ENCODE assay signal across 21 cellular contexts in the genomic region with DNA sequence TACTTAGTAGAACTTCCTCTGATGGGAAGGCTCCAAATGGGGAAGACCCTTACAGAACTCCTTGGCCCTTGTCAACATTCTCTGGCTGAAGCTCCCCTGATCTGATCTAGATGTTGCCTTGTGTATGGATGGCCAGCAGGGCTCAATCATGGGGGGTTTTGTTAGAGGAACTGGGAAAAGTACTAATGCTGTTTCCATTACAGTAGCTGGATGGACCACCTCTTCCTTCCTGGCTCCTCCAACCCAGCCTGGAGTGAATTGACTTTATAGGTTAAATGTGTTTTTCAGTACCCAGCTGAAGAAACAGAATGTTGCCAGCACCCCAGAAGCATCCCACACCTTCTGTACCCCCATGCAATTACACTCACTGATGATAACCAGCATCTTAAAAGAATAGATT. TPM values are rescaled to one million over a fixed set of nuclear protein-coding genes. Genes with fewer than 3 reads are reported as not detected.
"Had no signal": no experiment of that assay in that cellular context is flagged by ENCODE, and none has a peak within 500 bp of the region (broad histone marks: within the 10 kb centered on the region; RNA-seq: fewer than 3 reads in every experiment).

No MANE protein-coding gene starts in this region.

- H3K27ac Mint-ChIP-seq: endodermal cell had no signal

- DNase-seq: activated CD4-positive, alpha-beta memory T cell treated with anti-CD3 and anti-CD28 coated beads, Interleukin-2, amount 10 ng/mL, durations not matched to agents 7 days and 5 days; activated CD4-positive, alpha-beta T cell treated with anti-CD3 and anti-CD28 coated beads for 4 hours; activated effector memory CD4-positive, alpha-beta T cell treated with Interleukin-2 at 50 U/mL for 16 hours; activated naive CD4-positive, alpha-beta T cell treated with anti-CD3 and anti-CD28 coated beads, Interleukin-2, amount 50 U/mL, for 16 hours; activated T-cell treated with anti-CD3 and anti-CD28 coated beads, Interleukin-2, amount 50 U/mL, for 24 hours; amniotic stem cell; dorsolateral prefrontal cortex; endodermal cell; erythroblast; head of caudate nucleus; pancreas; sigmoid colon; stimulated activated naive CD4-positive, alpha-beta T cell had no signal

- FAIRE-seq: frontal cortex, pancreas, TTC549, urothelium cell line had no signal

- H3K4me3 Mint-ChIP-seq: activated CD4-positive, alpha-beta memory T cell treated with anti-CD3 and anti-CD28 coated beads, Interleukin-2, amount 10 ng/mL, durations not matched to agents 7 days and 5 days; activated T-cell treated with anti-CD3 and anti-CD28 coated beads, Interleukin-2, amount 50 U/mL, for 24 hours; endodermal cell; T-helper 2 cell treated with Interferon-gamma antibody and Interleukin-4, amounts not matched to agents 5 μg/mL and 100 μg/mL, for 36 hours had no signal

- H3K27me3 ChIP-seq: cardiac muscle cell, dorsolateral prefrontal cortex, pancreas, sigmoid colon, tibial nerve had no signal

- H3K27ac ChIP-seq: cardiac muscle cell, pancreas, SK-N-MC had no signal

- ATAC-seq: pancreas had no signal

- H3K9me3 ChIP-seq: pancreas, sigmoid colon, tibial nerve had no signal

- H3K4me1 ChIP-seq: tibial nerve had no signal

- H3K4me3 ChIP-seq: cardiac muscle cell, dorsolateral prefrontal cortex, pancreas, sigmoid colon, SK-N-MC, tibial nerve had no signal

- H3K27me3 Mint-ChIP-seq: activated CD4-positive, alpha-beta memory T cell treated with anti-CD3 and anti-CD28 coated beads, Interleukin-2, amount 10 ng/mL, durations not matched to agents 7 days and 5 days; activated T-cell treated with anti-CD3 and anti-CD28 coated beads, Interleukin-2, amount 50 U/mL, for 24 hours had no signal

- H3K4me1 Mint-ChIP-seq: endodermal cell had no signal

RNA-seq across cellular contexts. Expression of gene CLEC3B, which starts 22.7 kb away (rescaled TPM):
- total RNA-seq: activated CD4-positive, alpha-beta memory T cell treated with anti-CD3 and anti-CD28 coated beads, Interleukin-2, amount 10 ng/mL, durations not matched to agents 7 days and 5 days; endodermal cell; kidney epithelial cell had no signal
